Comparison of ENCODE assay signal across 9 cellular contexts in genomic region chr10:122515588-122516231, GRCh38. TPM values are rescaled to one million over a fixed set of nuclear protein-coding genes. Genes with fewer than 3 reads are reported as not detected.
A peak's percentile ranks its signal among the peaks of the same experiment; 100 is the strongest.
DNase-seq lines count a peak whose midpoint lies in the region; ATAC-seq, FAIRE-seq and TF ChIP-seq lines count a peak whose summit lies in the region.
"Had no signal": no experiment of that assay in that cellular context is flagged by ENCODE, and none has a peak within 500 bp of the region (broad histone marks: within the 10 kb centered on the region; RNA-seq: fewer than 3 reads in every experiment).

No MANE protein-coding gene starts in this region.

- peaks cover 4% of the 10 kb centered on the region for H3K36me3 Mint-ChIP-seq in CD4-positive, CD25-positive, alpha-beta regulatory T cell

- no peaks in the 10 kb centered on the region for H3K27me3 Mint-ChIP-seq in CD4-positive, CD25-positive, alpha-beta regulatory T cell

- no peaks in the 10 kb centered on the region for H3K9me3 Mint-ChIP-seq in CD4-positive, CD25-positive, alpha-beta regulatory T cell

- peaks cover 11 to 39% (median 26%) of the 10 kb centered on the region in 4 donors for H3K4me1 Mint-ChIP-seq in CD4-positive, CD25-positive, alpha-beta regulatory T cell

- intact Hi-C loops in right lobe of liver (cut with DNase I): no loop called here

- H3K4me3 ChIP-seq in CD4-positive, CD25-positive, alpha-beta regulatory T cell (ENCODE audit: low read depth, low read length): peak overlapping the region; percentile 41
- H3K4me3 ChIP-seq in right lobe of liver: no peak overlapping the region

- peaks cover 23% of the 10 kb centered on the region for H3K4me1 ChIP-seq in CD4-positive, CD25-positive, alpha-beta regulatory T cell (ENCODE audit: control insufficient read depth, insufficient read depth, low read length, poor library complexity, severe bottlenecking)
- no peaks in the 10 kb centered on the region for H3K4me1 ChIP-seq in right lobe of liver

- WGBS in right lobe of liver (ENCODE audit: insufficient coverage, low coverage, low lambda C conversion rate, missing lambda C conversion rate): 58% methylated on average over 6 of the region's 16 CpGs

- FAIRE-seq in urothelium cell line (lab: Jason Lieb, UNC): peak; percentile 20

- no peaks in the 10 kb centered on the region for H3K36me3 ChIP-seq in CD4-positive, CD25-positive, alpha-beta regulatory T cell (ENCODE audit: control insufficient read depth, insufficient read depth, low read length)
- peaks cover 0 to 12% (median 7%) of the 10 kb centered on the region in 4 donors for H3K36me3 ChIP-seq in right lobe of liver

- H3K27ac ChIP-seq in CD4-positive, CD25-positive, alpha-beta regulatory T cell (ENCODE audit: insufficient read depth, low read length, poor library complexity, severe bottlenecking): no peak overlapping the region
- H3K27ac ChIP-seq in right lobe of liver: no peak overlapping the region
- H3K27ac ChIP-seq: VCaP had no signal

- H3K27me3 ChIP-seq in CD4-positive, CD25-positive, alpha-beta regulatory T cell (ENCODE audit: control insufficient read depth, insufficient read depth, low read length): no peaks in the 10 kb centered on the region
- H3K27me3 ChIP-seq in right lobe of liver: no peaks in the 10 kb centered on the region

- peak; percentile 79 to 80 for ATAC-seq in CD4-positive, CD25-positive, alpha-beta regulatory T cell (ENCODE audit: low read depth in 2 of 2)
- ATAC-seq in HG03139 (IDR thresholded peaks at IDR 0.05; ENCODE audit: unreplicated experiment) (peak; percentile 50), right lobe of liver (peak; percentile 11 to 42 (median 26)), GM21786 (IDR thresholded peaks at IDR 0.05; ENCODE audit: unreplicated experiment) (no peak), SK-N-SH treated with all-trans-retinoic acid at 6 μM for 48 hours (no peak)

- DNase-seq in CD4-positive, CD25-positive, alpha-beta regulatory T cell: peak in 2 of 3 donors; percentile 42 to 61
- DNase-seq in activated T-cell treated with anti-CD3 and anti-CD28 coated beads for 24 hours (ENCODE audit: low read depth) (peak; percentile 39), right lobe of liver (no peak), urothelium cell line (ENCODE audit: low spot score) (peak; percentile 71), AML-193 (lab: John Stamatoyannopoulos, UW) (no peak)

- H3K9me3 ChIP-seq in CD4-positive, CD25-positive, alpha-beta regulatory T cell (ENCODE audit: control insufficient read depth in 2 of 2, low read length in 2 of 2): no peaks in the 10 kb centered on the region
- H3K9me3 ChIP-seq in right lobe of liver: no peaks in the 10 kb centered on the region

- H3K4me3 Mint-ChIP-seq in CD4-positive, CD25-positive, alpha-beta regulatory T cell: peak overlapping the region; percentile 29 to 59 (median 42)

- no peak for TF ChIP-seq CTCF in right lobe of liver (IDR thresholded peaks at IDR 0.05)

- TF ChIP-seq POLR2A in right lobe of liver (IDR thresholded peaks at IDR 0.05): no peak

- peak overlapping the region; percentile 26 to 52 (median 39) for H3K27ac Mint-ChIP-seq in CD4-positive, CD25-positive, alpha-beta regulatory T cell

TF ChIP-seq in SK-N-SH treated with all-trans-retinoic acid at 6 μM for 48 hours, 23 proteins besides CTCF, POLR2A, EP300 and RAD21:
- no peak for TF ChIP-seq BACH2 (CRISPR knock-in tag; IDR thresholded peaks at IDR 0.05; ENCODE audit: borderline replicate concordance)
- TF ChIP-seq ARNTL (CRISPR knock-in tag; IDR thresholded peaks at IDR 0.05; ENCODE audit: borderline replicate concordance, low read depth): no peak
- no peak for TF ChIP-seq TOX (CRISPR knock-in tag; IDR thresholded peaks at IDR 0.05; ENCODE audit: borderline replicate concordance)
- TF ChIP-seq CSRNP3 (CRISPR knock-in tag; IDR thresholded peaks at IDR 0.05): no peak
- TF ChIP-seq OSR1 (CRISPR knock-in tag; IDR thresholded peaks at IDR 0.05): no peak
- no peak for TF ChIP-seq ZNF70 (CRISPR knock-in tag; IDR thresholded peaks at IDR 0.05)
TF ChIP-seq in SK-N-SH treated with all-trans-retinoic acid at 6 μM for 48 hours: peak in this region for 0.

RNA-seq across cellular contexts. Expression of gene DMBT1, which starts 44.8 kb away (rescaled TPM):
- not detected for total RNA-seq in CD4-positive, CD25-positive, alpha-beta regulatory T cell
- not detected for polyA plus RNA-seq in CD4-positive, CD25-positive, alpha-beta regulatory T cell
- total RNA-seq in right lobe of liver: under 1 TPM in 2 of 6 experiments, not detected in 4; 0.06 to 0.20 TPM

RNA-seq across cellular contexts. Expression of gene HTRA1, which starts 54.4 kb away (rescaled TPM):
- not detected for total RNA-seq in CD4-positive, CD25-positive, alpha-beta regulatory T cell
- not detected for polyA plus RNA-seq in CD4-positive, CD25-positive, alpha-beta regulatory T cell
- 100 to 1,000 TPM in 3 of 6 experiments, 10 to 100 TPM in 3; 91.9 to 224 (median 134) TPM for total RNA-seq in right lobe of liver

Comparison
In these comparisons a context has a peak if more than half of its experiments do, and no peak if none do; other contexts are left out.
1. ATAC-seq: peak in CD4-positive, CD25-positive, alpha-beta regulatory T cell (2 of 2), HG03139 (single experiment) and right lobe of liver (4 of 4); none in GM21786 (single experiment) and SK-N-SH treated with all-trans-retinoic acid at 6 μM for 48 hours (single experiment).
2. DNase-seq: peak in CD4-positive, CD25-positive, alpha-beta regulatory T cell (2 of 3), activated T-cell treated with anti-CD3 and anti-CD28 coated beads for 24 hours (single experiment) and urothelium cell line (single experiment); none in right lobe of liver (0 of 3) and AML-193 (0 of 2).
3. RNA of gene HTRA1, which starts 54.4 kb away (total RNA-seq): 91.9 to 224 TPM in right lobe of liver; not detected in CD4-positive, CD25-positive, alpha-beta regulatory T cell (single experiment); every median in the first group is over 10 times any median in the second.